Comparison of ENCODE assay signal across 29 cellular contexts in genomic region chr11:110003426-110003825, GRCh38.
A peak's percentile ranks its signal among the peaks of the same experiment; 100 is the strongest.
DNase-seq lines count a peak whose midpoint lies in the region; ATAC-seq, FAIRE-seq and TF ChIP-seq lines count a peak whose summit lies in the region.
"Had no signal": no experiment of that assay in that cellular context is flagged by ENCODE, and none has a peak within 500 bp of the region (broad histone marks: within the 10 kb centered on the region; RNA-seq: fewer than 3 reads in every experiment).

No MANE protein-coding gene starts in this region.

- 52 to 65% methylated on average over 3 of the region's 3 CpGs for WGBS in transverse colon (ENCODE audit: low coverage in 1 of 2), 2 donors
- 94% methylated on average over 3 of the region's 3 CpGs for WGBS in right cardiac atrium
- WGBS in pancreas, 2 donors, result 60 to 67% methylated on average over 3 of the region's 3 CpGs

- H3K27ac ChIP-seq in colonic mucosa (no peak overlapping the region), transverse colon (peak overlapping the region in 2 of 4 donors; percentile 41 to 47), right cardiac atrium (ENCODE audit: low read length) (no peak overlapping the region), pancreas (no peak overlapping the region)
- H3K27ac ChIP-seq: A549; BLaER1 treated with 17β-estradiol and CSF1 and Interleukin-3, amounts not matched to agents 10 nM and 100 nM; PC-9; SJCRH30 had no signal

- DNase-seq in DMS53 treated with DMSO at 0.1 percent for 48 hours (lab: John Stamatoyannopoulos, UW; ENCODE audit: unreplicated experiment), result peak; percentile 35
- DNase-seq in NCI-H526 (lab: John Stamatoyannopoulos, UW), result peak; percentile 48 to 57
- DNase-seq in colonic mucosa, result peak; percentile 49
- peak; percentile 9 for DNase-seq in transverse colon
- DNase-seq in right cardiac atrium, result no peak
- DNase-seq in pancreas, result no peak
- no peak for DNase-seq in HuH-7 (ENCODE audit: low spot score)
- DNase-seq: AML-193; Caco-2; CD4-positive, alpha-beta T cell; DMS79 treated with DMSO at 0.1 percent for 48 hours; GF-D8; Kasumi-1; MV-4-11; NCI-H1105; NCI-H1436 treated with DMSO at 0.1 percent for 48 hours; NCI-H2029; NCI-H82; NK-92 treated with Interleukin-12 subunit alpha and Interleukin-12 subunit beta, amount 100 ng/mL, for 24 hours; PC-9; SJCRH30 had no signal

- H3K27me3 ChIP-seq in colonic mucosa, result no peaks in the 10 kb centered on the region
- no peaks in the 10 kb centered on the region for H3K27me3 ChIP-seq in transverse colon
- H3K27me3 ChIP-seq in right cardiac atrium (ENCODE audit: control insufficient read depth, insufficient read depth), result no peaks in the 10 kb centered on the region
- no peaks in the 10 kb centered on the region for H3K27me3 ChIP-seq in pancreas
- H3K27me3 ChIP-seq: BLaER1 treated with 17β-estradiol and CSF1 and Interleukin-3, amounts not matched to agents 10 nM and 100 nM; SJCRH30 had no signal

- no peak for FAIRE-seq in pancreas (lab: Jason Lieb, UNC)
- FAIRE-seq: A549, GM12891, GM19239, HepG2, K562 had no signal

- H3K9ac ChIP-seq in colonic mucosa (ENCODE audit: low read depth in 2 of 2, low read length in 2 of 2), result no peak overlapping the region
- H3K9ac ChIP-seq: BLaER1 treated with 17β-estradiol and CSF1 and Interleukin-3, amounts not matched to agents 10 nM and 100 nM had no signal

- H3K4me3 ChIP-seq in colonic mucosa, result no peak overlapping the region
- H3K4me3 ChIP-seq in transverse colon, result no peak overlapping the region
- no peak overlapping the region for H3K4me3 ChIP-seq in right cardiac atrium (ENCODE audit: low read length)
- no peak overlapping the region for H3K4me3 ChIP-seq in pancreas
- H3K4me3 ChIP-seq: A549; BLaER1 treated with 17β-estradiol and CSF1 and Interleukin-3, amounts not matched to agents 10 nM and 100 nM; K562; PC-9; SJCRH30 had no signal

- no peaks in the 10 kb centered on the region for H3K36me3 ChIP-seq in colonic mucosa
- H3K36me3 ChIP-seq in transverse colon, result no peaks in the 10 kb centered on the region
- H3K36me3 ChIP-seq in pancreas, result no peaks in the 10 kb centered on the region
- H3K36me3 ChIP-seq: BLaER1 treated with 17β-estradiol and CSF1 and Interleukin-3, amounts not matched to agents 10 nM and 100 nM; SJCRH30 had no signal

- H3K9me3 ChIP-seq in colonic mucosa (no peaks in the 10 kb centered on the region), transverse colon (no peaks in the 10 kb centered on the region), right cardiac atrium (ENCODE audit: control insufficient read depth, low read length) (no peaks in the 10 kb centered on the region), pancreas (no peaks in the 10 kb centered on the region)
- H3K9me3 ChIP-seq: A549, Caco-2, SJCRH30 had no signal

- H3K4me1 ChIP-seq in colonic mucosa (no peaks in the 10 kb centered on the region), transverse colon (peaks cover 0 to 16% (median 2%) of the 10 kb centered on the region in 4 donors), right cardiac atrium (ENCODE audit: control insufficient read depth, insufficient read depth, low read length) (no peaks in the 10 kb centered on the region), pancreas (peaks cover 0 to 6% (median 0%) of the 10 kb centered on the region in 3 donors)
- H3K4me1 ChIP-seq: SJCRH30 had no signal

- TF ChIP-seq EP300 in transverse colon (IDR thresholded peaks at IDR 0.05; ENCODE audit: low read depth), result no peak

- intact Hi-C loops in colonic mucosa (cut with DNase I), result no loop called here
- intact Hi-C loops in transverse colon (cut with DNase I; ENCODE audit: low total_unique reads), result no loop called here
- intact Hi-C loops in right cardiac atrium (cut with DNase I), result no loop called here
- intact Hi-C loops in pancreas (cut with DNase I), result no loop called here

- TF ChIP-seq CTCF in colonic mucosa (IDR thresholded peaks at IDR 0.05) (no peak), transverse colon (IDR thresholded peaks at IDR 0.05) (no peak), pancreas (IDR thresholded peaks at IDR 0.05) (no peak)

- in situ Hi-C loops in transverse colon (cut with MboI; ENCODE audit: low pct_ligation_motif_present in 1 of 4, low pct_unique_long_range_greater_than_20kb in 1 of 4, low sequenced_read_pairs in 3 of 4), result no loop called here

- TF ChIP-seq POLR2A in transverse colon (IDR thresholded peaks at IDR 0.05), result no peak

- ATAC-seq in right cardiac atrium (no peak), pancreas (no peak)
- ATAC-seq: A549, HCT116, HepG2, K562, Right ventricle myocardium inferior had no signal

Comparison
In these comparisons a context has a peak if more than half of its experiments do, and no peak if none do; other contexts are left out.
1. DNase-seq: peak in DMS53 treated with DMSO at 0.1 percent for 48 hours (single experiment), NCI-H526 (2 of 2), colonic mucosa (single experiment) and transverse colon (single experiment); none in right cardiac atrium (0 of 3), pancreas (0 of 6) and HuH-7 (single experiment).